In the genomic region with DNA sequence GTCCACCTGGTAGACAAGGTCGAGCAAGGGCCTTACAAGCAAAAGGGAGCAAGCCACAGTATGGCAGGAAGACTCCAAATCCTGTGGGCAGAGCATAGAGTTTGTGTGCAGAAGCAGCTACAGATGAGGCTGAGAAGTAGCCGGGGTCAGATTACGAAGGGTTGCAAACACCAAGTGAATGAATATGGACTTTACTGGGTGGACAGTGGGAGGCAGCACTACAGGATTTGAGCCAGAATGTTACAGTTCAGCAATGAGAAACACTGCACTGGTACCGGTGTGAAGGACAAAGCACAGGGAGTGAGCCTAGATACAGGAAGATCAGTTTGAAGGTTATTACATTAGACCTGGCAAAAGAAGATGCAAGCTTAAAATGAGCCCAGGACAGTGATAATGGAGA, we compare ENCODE assay signal across 23 cellular contexts. TPM values are rescaled to one million over a fixed set of nuclear protein-coding genes. Genes with fewer than 3 reads are reported as not detected.
DNase-seq lines count a peak whose midpoint lies in the region; TF ChIP-seq lines count a peak whose summit lies in the region.
"Had no signal": no experiment of that assay in that cellular context is flagged by ENCODE, and none has a peak within 500 bp of the region (broad histone marks: within the 10 kb centered on the region; RNA-seq: fewer than 3 reads in every experiment).

No MANE protein-coding gene starts in this region.

- CTCF ChIA-PET in AG04450 (lab: Charles Lee) (interaction anchor here (1.3 to 1.4 kb wide), 2 partner anchors 73 to 110 kb away, joined by 3 to 5 read pairs; no protein-coding TSS in a partner anchor), HEK293T (lab: Yijun Ruan, JAX) (no interaction called here)

- TF ChIP-seq CTCF in AG04450 (IDR thresholded peaks at IDR 0.05; ENCODE audit: low read depth, low read length) (peak; percentile 26; the same call in 1 of the 2 replicates), spleen (IDR thresholded peaks at IDR 0.05 in 8 of 11, conservative IDR thresholded peaks at IDR 0.05 in 3 of 11) (no peak), BE2C (IDR thresholded peaks at IDR 0.05; ENCODE audit: low read depth, low read length) (no peak)

- POLR2A ChIA-PET in AG04450 (lab: Yijun Ruan, JAX): no interaction called here
- POLR2A ChIA-PET in HEK293T (lab: Yijun Ruan, JAX): no interaction called here

- H3K27me3 ChIP-seq in AG04450 (ENCODE audit: control insufficient read depth, insufficient read depth, low read length): peaks cover 5% of the 10 kb centered on the region
- H3K27me3 ChIP-seq in spleen (replicated peaks in 1 of 7): no peaks in the 10 kb centered on the region
- H3K27me3 ChIP-seq in BE2C: no peaks in the 10 kb centered on the region; the same call in 1 of the 2 replicates
- H3K27me3 ChIP-seq: ascending aorta, heart right ventricle had no signal

- no peaks in the 10 kb centered on the region for H3K9me3 ChIP-seq in AG04450 (ENCODE audit: control insufficient read depth, insufficient read depth, low read length)
- no peaks in the 10 kb centered on the region for H3K9me3 ChIP-seq in spleen
- no peaks in the 10 kb centered on the region for H3K9me3 ChIP-seq in BE2C
- H3K9me3 ChIP-seq: ascending aorta had no signal

- H3K4me1 ChIP-seq in spleen: peaks cover 0 to 7% (median 0%) of the 10 kb centered on the region in 6 donors
- no peaks in the 10 kb centered on the region for H3K4me1 ChIP-seq in BE2C
- H3K4me1 ChIP-seq: ascending aorta had no signal

- WGBS in spleen, 5 donors: 70 to 86% (median 82%) methylated on average over 4 of the region's 4 CpGs

- H3K27ac ChIP-seq in AG04450 (ENCODE audit: low read depth, low read length) (no peak overlapping the region), spleen (no peak overlapping the region)
- H3K27ac ChIP-seq: ascending aorta, heart right ventricle, skin epidermis, VCaP had no signal

- DNase-seq in AG04450 (ENCODE audit: low read depth, low spot score) (no peak), HEK293T (ENCODE audit: extremely low spot score) (peak; percentile 35), amniotic epithelial cell (ENCODE audit: low read depth) (peak; percentile 61), iPS-NIHi11 (ENCODE audit: low spot score) (peak; percentile 58), T-helper 1 cell (no peak), spleen (no peak), NCI-H146 (lab: John Stamatoyannopoulos, UW) (no peak), BE2C (no peak)
- DNase-seq: activated CD4-positive, alpha-beta memory T cell treated with anti-CD3 and anti-CD28 coated beads for 36 hours; activated naive CD4-positive, alpha-beta T cell treated with anti-CD3 and anti-CD28 coated beads for 36 hours; activated T-cell treated with anti-CD3 and anti-CD28 coated beads, Interleukin-2, amount 50 U/mL, for 1 hour; CD4-positive, CD25-positive, alpha-beta regulatory T cell; heart right ventricle; kidney; natural killer cell; NCI-H1092 treated with DMSO at 0.1 percent for 48 hours; NCI-H2107; NCI-H524; Right ventricle myocardium superior; stimulated activated CD4-positive, alpha-beta T cell treated with anti-CD3 and anti-CD28 coated beads, Interleukin-4, amount 100 ng/mL, for 4 hours had no signal

- H3K36me3 ChIP-seq in spleen (no peaks in the 10 kb centered on the region), BE2C (no peaks in the 10 kb centered on the region)
- H3K36me3 ChIP-seq: ascending aorta, heart right ventricle had no signal

- H3K4me3 ChIP-seq in AG04450 (ENCODE audit: low read depth, low read length) (no peak overlapping the region), spleen (no peak overlapping the region), BE2C (ENCODE audit: low read depth, low read length) (no peak overlapping the region)
- H3K4me3 ChIP-seq: ascending aorta, heart right ventricle, skin epidermis had no signal

- intact Hi-C loops in spleen (cut with DNase I; ENCODE audit: low total_unique reads): no loop called here

- no peak for TF ChIP-seq POLR2A in spleen (IDR thresholded peaks at IDR 0.05)

TF ChIP-seq in HEK293T, 16 proteins besides CTCF, POLR2A, EP300 and RAD21:
- no peak for TF ChIP-seq CTBP1 (IDR thresholded peaks at IDR 0.05; ENCODE audit: borderline replicate concordance)
- TF ChIP-seq LEF1 (IDR thresholded peaks at IDR 0.05; ENCODE audit: borderline replicate concordance): no peak
- TF ChIP-seq, protein P1, sequence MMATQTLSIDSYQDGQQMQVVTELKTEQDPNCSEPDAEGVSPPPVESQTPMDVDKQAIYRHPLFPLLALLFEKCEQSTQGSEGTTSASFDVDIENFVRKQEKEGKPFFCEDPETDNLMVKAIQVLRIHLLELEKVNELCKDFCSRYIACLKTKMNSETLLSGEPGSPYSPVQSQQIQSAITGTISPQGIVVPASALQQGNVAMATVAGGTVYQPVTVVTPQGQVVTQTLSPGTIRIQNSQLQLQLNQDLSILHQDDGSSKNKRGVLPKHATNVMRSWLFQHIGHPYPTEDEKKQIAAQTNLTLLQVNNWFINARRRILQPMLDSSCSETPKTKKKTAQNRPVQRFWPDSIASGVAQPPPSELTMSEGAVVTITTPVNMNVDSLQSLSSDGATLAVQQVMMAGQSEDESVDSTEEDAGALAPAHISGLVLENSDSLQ (IDR thresholded peaks at IDR 0.05): no peak
- no peak for TF ChIP-seq NFRKB (IDR thresholded peaks at IDR 0.05)
- TF ChIP-seq BHLHE40 (IDR thresholded peaks at IDR 0.05; ENCODE audit: borderline replicate concordance): no peak

RNA-seq across cellular contexts. Expression of gene HOPX, which starts 46.1 kb away (rescaled TPM):
- 2.2 and 2.9 TPM in 2 replicates for polyA plus RNA-seq in AG04450 (2011; rRNA removed)
- polyA minus RNA-seq in AG04450 (2011; rRNA and poly(A)+ RNA removed): 1.1 and 1.3 TPM in 2 replicates
- 10 to 100 TPM in 2 of 7 donors, 1 to 10 TPM in 5; 6.0 to 26.0 (median 8.0) TPM for total RNA-seq in spleen
- 10 to 100 TPM in 1 of 3 donors, 1 to 10 TPM in 2; 6.0 to 16.4 (median 8.8) TPM for polyA plus RNA-seq in spleen
- 0.49 TPM for polyA plus RNA-seq in BE2C (2012; ENCODE audit: insufficient read depth, insufficient read length, low read depth)

Comparison
In these comparisons a context has a peak if more than half of its experiments do, and no peak if none do; other contexts are left out.
1. DNase-seq: peak in HEK293T (single experiment), amniotic epithelial cell (single experiment) and iPS-NIHi11 (single experiment); none in AG04450 (single experiment), T-helper 1 cell (0 of 5), spleen (single experiment), NCI-H146 (single experiment) and BE2C (single experiment).